Comparison of ENCODE assay signal across 23 cellular contexts in the genomic region with DNA sequence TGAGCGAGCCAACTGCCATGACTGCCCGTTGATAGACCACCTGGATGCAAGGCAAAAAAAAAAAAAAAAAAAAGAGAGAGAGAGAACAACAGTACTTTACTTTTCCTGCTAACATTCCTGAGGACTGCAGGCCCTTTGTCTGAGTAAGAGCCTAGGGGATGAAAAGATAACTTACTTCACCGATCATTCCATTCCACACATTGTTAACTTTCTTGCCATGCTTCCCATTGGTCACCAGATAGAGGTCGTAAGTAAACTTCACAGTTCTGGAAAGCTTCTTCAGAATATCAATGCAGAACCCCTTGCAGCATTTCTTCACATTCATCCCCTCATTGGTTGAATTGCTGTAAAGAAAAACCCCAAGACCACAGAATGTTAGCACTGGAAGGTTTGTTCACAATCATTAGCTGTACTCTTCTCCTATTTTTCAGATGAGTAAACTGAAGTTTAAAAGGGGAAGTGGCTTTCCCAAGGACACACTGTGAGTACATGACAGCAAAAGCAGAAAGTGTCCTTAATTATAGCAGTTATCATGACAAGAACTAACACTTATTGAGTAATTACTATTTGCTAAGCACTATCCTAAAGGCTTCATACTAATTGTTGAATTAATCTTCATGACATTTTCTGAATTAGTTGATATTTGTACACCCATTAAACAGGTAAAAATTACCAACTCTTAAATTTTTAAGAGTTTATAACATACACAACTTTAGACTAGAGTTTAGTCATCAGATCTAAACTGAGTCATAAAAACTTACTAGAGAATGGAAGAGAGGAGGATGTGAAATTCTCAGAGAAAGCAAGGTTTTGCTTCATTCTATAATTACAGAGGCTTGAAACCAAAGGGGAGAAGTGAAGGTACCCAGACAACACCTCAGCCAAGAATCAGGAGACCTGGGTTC.
DNase-seq lines count a peak whose midpoint lies in the region; ATAC-seq and TF ChIP-seq lines count a peak whose summit lies in the region.
"Had no signal": no experiment of that assay in that cellular context is flagged by ENCODE, and none has a peak within 500 bp of the region (broad histone marks: within the 10 kb centered on the region; RNA-seq: fewer than 3 reads in every experiment).

No MANE protein-coding gene starts in this region.

- H3K27me3 Mint-ChIP-seq in activated T-cell treated with anti-CD3 and anti-CD28 coated beads, Interleukin-2, amount 50 U/mL, for 72 hours (ENCODE audit: low read depth), result no peaks in the 10 kb centered on the region
- H3K27me3 Mint-ChIP-seq: activated CD4-positive, alpha-beta T cell treated with anti-CD3 and anti-CD28 coated beads for 36 hours; CD4-positive, CD25-positive, alpha-beta regulatory T cell had no signal

- TF ChIP-seq CTCF in OCI-LY3 (IDR thresholded peaks at IDR 0.05; ENCODE audit: low read depth, low read length), result 0 out of 2 replicates have a peak, but pooled peaks have one; percentile 8

- no peaks in the 10 kb centered on the region for H3K79me2 ChIP-seq in OCI-LY3 (ENCODE audit: low read length)

- H3K27me3 ChIP-seq in OCI-LY3 (ENCODE audit: low read depth, low read length), result no peaks in the 10 kb centered on the region
- H3K27me3 ChIP-seq: ascending aorta, colonic mucosa had no signal

- peak; percentile 57 for ATAC-seq in GM19043 (IDR thresholded peaks at IDR 0.05; ENCODE audit: low read depth, unreplicated experiment)
- peak; percentile 60 for ATAC-seq in HG02623 (IDR thresholded peaks at IDR 0.05; ENCODE audit: unreplicated experiment)
- no peak for ATAC-seq in activated T-cell treated with anti-CD3 and anti-CD28 coated beads, Interleukin-2, amount 50 U/mL, for 72 hours (replicated peaks in 1 of 2)
- ATAC-seq: activated CD4-positive, alpha-beta T cell treated with anti-CD3 and anti-CD28 coated beads for 36 hours; HCT116; right cardiac atrium had no signal

- H3K4me1 ChIP-seq in OCI-LY3 (ENCODE audit: low read length), result peaks cover 65% of the 10 kb centered on the region
- H3K4me1 ChIP-seq: colonic mucosa had no signal

- no peaks in the 10 kb centered on the region for H3K4me1 Mint-ChIP-seq in activated T-cell treated with anti-CD3 and anti-CD28 coated beads, Interleukin-2, amount 50 U/mL, for 72 hours (ENCODE audit: low read depth)
- H3K4me1 Mint-ChIP-seq: activated CD4-positive, alpha-beta T cell treated with anti-CD3 and anti-CD28 coated beads for 36 hours; CD4-positive, CD25-positive, alpha-beta regulatory T cell had no signal

- peak overlapping the region; percentile 70 for H3K4me2 ChIP-seq in OCI-LY3 (ENCODE audit: low read length)

- no peak for DNase-seq in activated T-cell treated with anti-CD3 and anti-CD28 coated beads, Interleukin-2, amount 50 U/mL, for 72 hours
- DNase-seq in DMS153 treated with DMSO at 0.1 percent for 48 hours (lab: John Stamatoyannopoulos, UW; ENCODE audit: unreplicated experiment), result no peak
- DNase-seq in hippocampal formation (lab: John Stamatoyannopoulos, UW), result no peak
- no peak for DNase-seq in T-helper 1 cell
- DNase-seq: activated CD4-positive, alpha-beta T cell treated with anti-CD3 and anti-CD28 coated beads for 36 hours; activated CD8-positive, alpha-beta memory T cell treated with anti-CD3 and anti-CD28 coated beads, Interleukin-2, amount 50 U/mL, for 4 hours; CD4-positive, CD25-positive, alpha-beta regulatory T cell; colonic mucosa; DND-41; foreskin melanocyte; Kasumi-1; NCI-H1436 treated with DMSO at 0.1 percent for 48 hours; NCI-H345; nucleus accumbens; right cardiac atrium; SIG-M5; substantia nigra had no signal

- H3K9me3 Mint-ChIP-seq in activated T-cell treated with anti-CD3 and anti-CD28 coated beads, Interleukin-2, amount 50 U/mL, for 72 hours, result peaks cover 0 to 3% of the 10 kb centered on the region in 2 donors

- H3K36me3 ChIP-seq in OCI-LY3 (replicated peaks; ENCODE audit: low read depth, low read length), result peaks cover 17% of the 10 kb centered on the region
- H3K36me3 ChIP-seq: ascending aorta, colonic mucosa had no signal

- H3K27ac Mint-ChIP-seq in activated T-cell treated with anti-CD3 and anti-CD28 coated beads, Interleukin-2, amount 50 U/mL, for 72 hours, result no peak overlapping the region
- H3K27ac Mint-ChIP-seq: activated CD4-positive, alpha-beta T cell treated with anti-CD3 and anti-CD28 coated beads for 36 hours; CD4-positive, CD25-positive, alpha-beta regulatory T cell had no signal

- no peak overlapping the region for H3K4me3 Mint-ChIP-seq in activated T-cell treated with anti-CD3 and anti-CD28 coated beads, Interleukin-2, amount 50 U/mL, for 72 hours
- H3K4me3 Mint-ChIP-seq: activated CD4-positive, alpha-beta T cell treated with anti-CD3 and anti-CD28 coated beads for 36 hours; CD4-positive, CD25-positive, alpha-beta regulatory T cell had no signal

- no peaks in the 10 kb centered on the region for H3K36me3 Mint-ChIP-seq in activated T-cell treated with anti-CD3 and anti-CD28 coated beads, Interleukin-2, amount 50 U/mL, for 72 hours (ENCODE audit: insufficient read depth in 2 of 2)
- H3K36me3 Mint-ChIP-seq: CD4-positive, CD25-positive, alpha-beta regulatory T cell had no signal

- peak overlapping the region; percentile 96 for H3K27ac ChIP-seq in OCI-LY3 (ENCODE audit: low read length)
- H3K27ac ChIP-seq: ascending aorta, colonic mucosa had no signal

- H2AFZ ChIP-seq in OCI-LY3 (ENCODE audit: low read depth, low read length), result no peak overlapping the region

- H3K9ac ChIP-seq in OCI-LY3 (ENCODE audit: low read length), result peak overlapping the region; percentile 75

- peaks cover 14% of the 10 kb centered on the region; the same call in 1 of the 2 replicates for H3K9me3 ChIP-seq in OCI-LY3 (ENCODE audit: insufficient read depth, low read length)
- H3K9me3 ChIP-seq: ascending aorta, colonic mucosa had no signal

- H3K4me3 ChIP-seq in GM08714 (ENCODE audit: low read length) (peak overlapping the region; percentile 25; the same call in 1 of the 2 replicates), OCI-LY3 (ENCODE audit: low read length) (peak overlapping the region; percentile 59)
- H3K4me3 ChIP-seq: ascending aorta, colonic mucosa had no signal

- no peaks in the 10 kb centered on the region for H4K20me1 ChIP-seq in OCI-LY3 (ENCODE audit: insufficient read depth, low read length)

Comparison
In these comparisons a context has a peak if more than half of its experiments do, and no peak if none do; other contexts are left out.
1. ATAC-seq: peak in GM19043 (single experiment) and HG02623 (single experiment); none in activated T-cell treated with anti-CD3 and anti-CD28 coated beads, Interleukin-2, amount 50 U/mL, for 72 hours (0 of 2).